ENCODE assay signal across 8 cellular contexts in genomic region chr1:114780344-114781226, GRCh38.
DNase-seq lines count a peak whose midpoint lies in the region; ATAC-seq, FAIRE-seq and TF ChIP-seq lines count a peak whose summit lies in the region.

TSS of gene SIKE1 (minus strand) at chr1:114780685. CDS start at chr1:114780607, 78 bp downstream.

- peak within 1 kb of the TSS; percentile 100 for H3K27ac Mint-ChIP-seq in central memory CD8-positive, alpha-beta T cell (ENCODE audit: low read depth)

- peaks cover 30% of the 10 kb centered on the region for H3K36me3 Mint-ChIP-seq in central memory CD8-positive, alpha-beta T cell (ENCODE audit: insufficient read depth)

- H3K4me1 Mint-ChIP-seq in central memory CD8-positive, alpha-beta T cell, result peaks cover 22% of the 10 kb centered on the region

- FAIRE-seq in islet of Langerhans (lab: Jason Lieb, UNC), result peak; percentile 72

- DNase-seq in AG09309 (ENCODE audit: low read depth) (peak; percentile 73), NCI-H345 treated with DMSO at 0.1 percent for 48 hours (lab: John Stamatoyannopoulos, UW; ENCODE audit: unreplicated experiment) (peak; percentile 89)
- peak; percentile 92 for DNase-seq in activated CD4-positive, CD25-positive, alpha-beta regulatory T cell treated with anti-CD3 and anti-CD28 coated beads, Interleukin-2, amount 50 U/mL, for 16 hours (ENCODE audit: low read depth, low spot score)
- peak; percentile 81 to 91 for DNase-seq in central memory CD8-positive, alpha-beta T cell (ENCODE audit: low spot score in 2 of 2)
- peak; percentile 88 for DNase-seq in stimulated activated CD4-positive, alpha-beta T cell treated with anti-CD3 and anti-CD28 coated beads, Interleukin-12 subunit alpha, Interleukin-12 subunit beta, amount 100 ng/mL, for 4 hours

- no peak for TF ChIP-seq CTCF in AG09309 (IDR thresholded peaks at IDR 0.05; ENCODE audit: control insufficient read depth, insufficient read depth, low read depth, low read length, missing control alignments)

- peak; percentile 98 for ATAC-seq in GM19025 (IDR thresholded peaks at IDR 0.05; ENCODE audit: low read depth, unreplicated experiment)
- peak; percentile 99 for ATAC-seq in HG03342 (IDR thresholded peaks at IDR 0.05; ENCODE audit: unreplicated experiment)
- ATAC-seq in central memory CD8-positive, alpha-beta T cell (replicated peaks; ENCODE audit: extremely low read depth, poor library complexity, severe bottlenecking), result peak; percentile 99

- no peaks in the 10 kb centered on the region for H3K9me3 Mint-ChIP-seq in central memory CD8-positive, alpha-beta T cell

- peak within 1 kb of the TSS; percentile 81 for H3K4me3 ChIP-seq in AG09309 (ENCODE audit: control insufficient read depth, low read depth, low read length)

- H3K27me3 Mint-ChIP-seq in central memory CD8-positive, alpha-beta T cell, result peaks cover 5% of the 10 kb centered on the region

- H3K4me3 Mint-ChIP-seq in central memory CD8-positive, alpha-beta T cell, result peak within 1 kb of the TSS; percentile 100

Comparison
In these comparisons a context has a peak if more than half of its experiments do, and no peak if none do; other contexts are left out.
1. Peak in every context shown above with its lines: DNase-seq, ATAC-seq and H3K4me3 ChIP-seq.